Comparison of ENCODE assay signal across 2 cellular contexts in the genomic region with DNA sequence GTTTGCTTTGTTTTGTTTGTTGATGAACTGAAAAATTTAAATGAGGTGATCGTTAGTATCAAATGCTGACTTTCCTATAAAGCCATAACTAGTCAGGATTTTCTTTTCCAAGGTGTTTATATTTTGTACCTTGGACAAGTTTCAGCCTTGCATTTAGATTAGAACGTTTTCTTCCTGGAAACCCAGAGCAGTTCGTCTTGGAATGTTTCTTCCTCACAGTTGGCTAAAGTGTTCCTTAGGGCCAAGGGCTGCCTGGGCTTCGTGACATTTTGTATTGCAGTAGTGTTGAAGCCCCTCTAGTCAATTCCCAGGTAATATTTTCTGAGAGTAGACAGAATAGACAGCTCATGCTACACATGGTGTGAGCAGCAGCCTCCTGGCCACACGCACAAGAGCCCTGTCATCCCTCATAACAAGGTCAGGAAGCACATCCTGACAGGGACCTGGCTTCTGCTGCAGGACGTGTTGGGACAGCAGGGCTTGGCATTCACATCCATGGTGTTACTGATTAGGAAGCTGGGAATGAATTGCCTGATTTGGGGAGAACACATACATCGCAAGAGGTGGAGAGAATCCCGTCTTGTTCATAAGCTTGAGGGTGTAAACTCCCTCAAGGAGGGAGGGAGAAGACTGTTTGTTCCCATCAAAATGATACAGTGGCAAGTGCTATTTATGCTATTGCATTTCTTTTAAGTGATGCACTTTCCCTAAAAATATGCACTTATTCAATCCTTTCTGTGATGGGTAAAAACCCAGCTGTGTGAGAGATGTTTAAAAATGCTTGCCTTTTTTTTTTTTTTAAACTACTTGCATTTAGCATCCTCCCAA.
TF ChIP-seq lines count a peak whose summit lies in the region.

No MANE protein-coding gene starts in this region.

TF ChIP-seq in IMR-90, 13 proteins besides CTCF, POLR2A, EP300 and RAD21:
- TF ChIP-seq SMC3 (IDR thresholded peaks at IDR 0.05; ENCODE audit: low read depth, low read length), result no peak
- no peak for TF ChIP-seq CHD1 (IDR thresholded peaks at IDR 0.05; ENCODE audit: low read depth, low read length)
- TF ChIP-seq CEBPB (IDR thresholded peaks at IDR 0.05; ENCODE audit: low read depth, low read length), result no peak
- no peak for TF ChIP-seq RCOR1 (IDR thresholded peaks at IDR 0.05; ENCODE audit: insufficient replicate concordance, low read length)
- TF ChIP-seq, protein P1, sequence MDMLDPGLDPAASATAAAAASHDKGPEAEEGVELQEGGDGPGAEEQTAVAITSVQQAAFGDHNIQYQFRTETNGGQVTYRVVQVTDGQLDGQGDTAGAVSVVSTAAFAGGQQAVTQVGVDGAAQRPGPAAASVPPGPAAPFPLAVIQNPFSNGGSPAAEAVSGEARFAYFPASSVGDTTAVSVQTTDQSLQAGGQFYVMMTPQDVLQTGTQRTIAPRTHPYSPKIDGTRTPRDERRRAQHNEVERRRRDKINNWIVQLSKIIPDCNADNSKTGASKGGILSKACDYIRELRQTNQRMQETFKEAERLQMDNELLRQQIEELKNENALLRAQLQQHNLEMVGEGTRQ (IDR thresholded peaks at IDR 0.05; ENCODE audit: low read depth, low read length), result no peak
- no peak for TF ChIP-seq MXI1 (IDR thresholded peaks at IDR 0.05; ENCODE audit: borderline replicate concordance, low read depth, low read length)
- no peak for TF ChIP-seq MAZ (IDR thresholded peaks at IDR 0.05; ENCODE audit: borderline replicate concordance, low read depth, low read length)
- TF ChIP-seq MAFK (IDR thresholded peaks at IDR 0.05; ENCODE audit: low read depth, low read length), result no peak
- TF ChIP-seq NFE2L2 (IDR thresholded peaks at IDR 0.05; ENCODE audit: low read depth, low read length), result no peak
- TF ChIP-seq RFX5 (IDR thresholded peaks at IDR 0.05; ENCODE audit: low read depth, low read length), result no peak
- TF ChIP-seq, protein P2, sequence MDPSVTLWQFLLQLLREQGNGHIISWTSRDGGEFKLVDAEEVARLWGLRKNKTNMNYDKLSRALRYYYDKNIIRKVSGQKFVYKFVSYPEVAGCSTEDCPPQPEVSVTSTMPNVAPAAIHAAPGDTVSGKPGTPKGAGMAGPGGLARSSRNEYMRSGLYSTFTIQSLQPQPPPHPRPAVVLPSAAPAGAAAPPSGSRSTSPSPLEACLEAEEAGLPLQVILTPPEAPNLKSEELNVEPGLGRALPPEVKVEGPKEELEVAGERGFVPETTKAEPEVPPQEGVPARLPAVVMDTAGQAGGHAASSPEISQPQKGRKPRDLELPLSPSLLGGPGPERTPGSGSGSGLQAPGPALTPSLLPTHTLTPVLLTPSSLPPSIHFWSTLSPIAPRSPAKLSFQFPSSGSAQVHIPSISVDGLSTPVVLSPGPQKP (IDR thresholded peaks at IDR 0.05; ENCODE audit: borderline replicate concordance, low read depth, low read length), result no peak
- no peak for TF ChIP-seq FOS (IDR thresholded peaks at IDR 0.05; ENCODE audit: low read depth, low read length)
- no peak for TF ChIP-seq BHLHE40 (IDR thresholded peaks at IDR 0.05; ENCODE audit: low read depth, low read length)

TF ChIP-seq in H1, 55 proteins besides CTCF, POLR2A, EP300 and RAD21:
- TF ChIP-seq, protein P3, sequence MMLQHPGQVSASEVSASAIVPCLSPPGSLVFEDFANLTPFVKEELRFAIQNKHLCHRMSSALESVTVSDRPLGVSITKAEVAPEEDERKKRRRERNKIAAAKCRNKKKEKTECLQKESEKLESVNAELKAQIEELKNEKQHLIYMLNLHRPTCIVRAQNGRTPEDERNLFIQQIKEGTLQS (IDR thresholded peaks at IDR 0.05; ENCODE audit: insufficient read depth, low read depth, low read length), result no peak
- TF ChIP-seq ASH2L (IDR thresholded peaks at IDR 0.05; ENCODE audit: low read length) (no peak), TEAD4 (IDR thresholded peaks at IDR 0.05; ENCODE audit: low read depth, low read length) (no peak), SP1 (IDR thresholded peaks at IDR 0.05; ENCODE audit: low read depth, low read length) (no peak), NANOG (IDR thresholded peaks at IDR 0.05; ENCODE audit: insufficient read depth, low read depth, low read length, poor library complexity, severe bottlenecking) (no peak), KDM4A (IDR thresholded peaks at IDR 0.05; ENCODE audit: low read depth, low read length, severe bottlenecking) (no peak), SIN3A (conservative IDR thresholded peaks at IDR 0.05 in 1 of 2, IDR thresholded peaks at IDR 0.05 in 1 of 2; ENCODE audit: low read depth in 1 of 2, low read length in 2 of 2) (no peak), JUND (IDR thresholded peaks at IDR 0.05; ENCODE audit: low read length) (no peak), GABPA (IDR thresholded peaks at IDR 0.05; ENCODE audit: borderline replicate concordance, insufficient read depth, low read length) (no peak), CBX8 (IDR thresholded peaks at IDR 0.05; ENCODE audit: borderline replicate concordance, low read depth, low read length) (no peak), SRF (IDR thresholded peaks at IDR 0.05; ENCODE audit: low read depth, low read length) (no peak), NRF1 (IDR thresholded peaks at IDR 0.05; ENCODE audit: low read depth, low read length) (no peak), JUN (IDR thresholded peaks at IDR 0.05; ENCODE audit: low read depth, low read length) (no peak), RXRA (IDR thresholded peaks at IDR 0.05; ENCODE audit: insufficient read depth, low read depth, low read length) (no peak), RBBP5 (IDR thresholded peaks at IDR 0.05; ENCODE audit: borderline replicate concordance, low read depth, low read length) (no peak), CHD2 (IDR thresholded peaks at IDR 0.05; ENCODE audit: low read length) (no peak), SP2 (IDR thresholded peaks at IDR 0.05; ENCODE audit: low read length) (no peak), SUZ12 (IDR thresholded peaks at IDR 0.05; ENCODE audit: low read length) (no peak)
- TF ChIP-seq, protein P4, sequence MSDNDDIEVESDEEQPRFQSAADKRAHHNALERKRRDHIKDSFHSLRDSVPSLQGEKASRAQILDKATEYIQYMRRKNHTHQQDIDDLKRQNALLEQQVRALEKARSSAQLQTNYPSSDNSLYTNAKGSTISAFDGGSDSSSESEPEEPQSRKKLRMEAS (IDR thresholded peaks at IDR 0.05), result no peak
- TF ChIP-seq, protein P5, sequence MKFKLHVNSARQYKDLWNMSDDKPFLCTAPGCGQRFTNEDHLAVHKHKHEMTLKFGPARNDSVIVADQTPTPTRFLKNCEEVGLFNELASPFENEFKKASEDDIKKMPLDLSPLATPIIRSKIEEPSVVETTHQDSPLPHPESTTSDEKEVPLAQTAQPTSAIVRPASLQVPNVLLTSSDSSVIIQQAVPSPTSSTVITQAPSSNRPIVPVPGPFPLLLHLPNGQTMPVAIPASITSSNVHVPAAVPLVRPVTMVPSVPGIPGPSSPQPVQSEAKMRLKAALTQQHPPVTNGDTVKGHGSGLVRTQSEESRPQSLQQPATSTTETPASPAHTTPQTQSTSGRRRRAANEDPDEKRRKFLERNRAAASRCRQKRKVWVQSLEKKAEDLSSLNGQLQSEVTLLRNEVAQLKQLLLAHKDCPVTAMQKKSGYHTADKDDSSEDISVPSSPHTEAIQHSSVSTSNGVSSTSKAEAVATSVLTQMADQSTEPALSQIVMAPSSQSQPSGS (IDR thresholded peaks at IDR 0.05; ENCODE audit: low read length), result no peak
